In genomic region chr14:66046591-66046990, GRCh38 we compare ENCODE assay signal across 26 cellular contexts.
"Had no signal": no experiment of that assay in that cellular context is flagged by ENCODE, and none has a peak within 500 bp of the region (broad histone marks: within the 10 kb centered on the region; RNA-seq: fewer than 3 reads in every experiment).

No MANE protein-coding gene starts in this region.

- DNase-seq: activated CD4-positive, alpha-beta T cell treated with anti-CD3 and anti-CD28 coated beads for 36 hours; activated CD4-positive, alpha-beta T cell treated with anti-CD3 and anti-CD28 coated beads, Interleukin-2, amount 50 U/mL, for 4 hours; activated CD4-positive, CD25-positive, alpha-beta regulatory T cell; activated naive CD4-positive, alpha-beta T cell treated with Interleukin-2 at 50 U/mL for 16 hours; activated T-cell treated with anti-CD3 and anti-CD28 coated beads for 4 hours; activated T-cell treated with anti-CD3 and anti-CD28 coated beads, Interleukin-2, amount 50 U/mL, for 72 hours; aorta; body of pancreas; cerebellar nuclear complex; colonic mucosa; effector CD8-positive, alpha-beta T cell; erythroblast; nephron progenitor cell; ovary; psoas muscle; spleen; stimulated activated naive CD4-positive, alpha-beta T cell; T-helper 1 cell; tibial artery; upper lobe of right lung had no signal

- H3K4me3 ChIP-seq: body of pancreas, colonic mucosa, gastroesophageal sphincter, lung, ovary, psoas muscle, spleen, suprapubic skin, tibial artery, upper lobe of right lung had no signal

- H3K4me3 Mint-ChIP-seq: activated CD4-positive, alpha-beta T cell treated with anti-CD3 and anti-CD28 coated beads for 36 hours; activated naive CD8-positive, alpha-beta T cell; activated T-cell treated with anti-CD3 and anti-CD28 coated beads, Interleukin-2, amount 50 U/mL, for 72 hours; nephron progenitor cell; T-helper 2 cell treated with Interferon-gamma antibody and Interleukin-4, amounts not matched to agents 5 μg/mL and 100 μg/mL, for 36 hours had no signal

- H3K27ac ChIP-seq: body of pancreas, colonic mucosa, gastroesophageal sphincter, ovary, psoas muscle, spleen, suprapubic skin, tibial artery, upper lobe of right lung had no signal

- ATAC-seq: activated CD4-positive, alpha-beta T cell treated with anti-CD3 and anti-CD28 coated beads for 36 hours; activated T-cell treated with anti-CD3 and anti-CD28 coated beads, Interleukin-2, amount 50 U/mL, for 72 hours; body of pancreas; gastroesophageal sphincter; left lobe of liver had no signal

- H3K27ac Mint-ChIP-seq: activated CD4-positive, alpha-beta T cell treated with anti-CD3 and anti-CD28 coated beads for 36 hours; activated naive CD8-positive, alpha-beta T cell; activated T-cell treated with anti-CD3 and anti-CD28 coated beads, Interleukin-2, amount 50 U/mL, for 72 hours; nephron progenitor cell; T-helper 2 cell treated with Interferon-gamma antibody and Interleukin-4, amounts not matched to agents 5 μg/mL and 100 μg/mL, for 36 hours had no signal

- H3K4me1 Mint-ChIP-seq: activated CD4-positive, alpha-beta T cell treated with anti-CD3 and anti-CD28 coated beads for 36 hours had no signal

- H3K4me1 ChIP-seq: body of pancreas, colonic mucosa, gastroesophageal sphincter, spleen, suprapubic skin, tibial artery, upper lobe of right lung had no signal

- H3K9me3 Mint-ChIP-seq: T-helper 2 cell treated with Interferon-gamma antibody and Interleukin-4, amounts not matched to agents 5 μg/mL and 100 μg/mL, for 36 hours had no signal

- H3K9me3 ChIP-seq: body of pancreas, colonic mucosa, gastroesophageal sphincter, ovary, psoas muscle, spleen, suprapubic skin, tibial artery, upper lobe of right lung had no signal

- H3K27me3 ChIP-seq: body of pancreas, colonic mucosa, gastroesophageal sphincter, ovary, spleen, suprapubic skin, tibial artery, upper lobe of right lung had no signal

- H3K36me3 ChIP-seq: colonic mucosa, gastroesophageal sphincter, ovary, spleen, suprapubic skin, tibial artery, upper lobe of right lung had no signal
